In genomic region chr14:100396266-100396795, GRCh38 we compare ENCODE assay signal across 19 cellular contexts. TPM values are rescaled to one million over a fixed set of nuclear protein-coding genes. Genes with fewer than 3 reads are reported as not detected.
DNase-seq lines count a peak whose midpoint lies in the region; ATAC-seq and TF ChIP-seq lines count a peak whose summit lies in the region.
"Had no signal": no experiment of that assay in that cellular context is flagged by ENCODE, and none has a peak within 500 bp of the region (broad histone marks: within the 10 kb centered on the region; RNA-seq: fewer than 3 reads in every experiment).

No MANE protein-coding gene starts in this region.

- H4K20me1 ChIP-seq in DND-41 (ENCODE audit: insufficient read depth, low read length), result no peaks in the 10 kb centered on the region

- peak overlapping the region; percentile 78 for H2BK120ac ChIP-seq in neuronal stem cell (ENCODE audit: low read depth, low read length)

- H3K27ac ChIP-seq in DND-41 (ENCODE audit: low read length) (0 out of 2 replicates have a peak overlapping the region, but pooled peaks have one; percentile 30), RWPE1 (peak overlapping the region; percentile 19; the same call in 1 of the 2 replicates), endodermal cell (ENCODE audit: low read depth, low read length) (peak overlapping the region; percentile 40), neuronal stem cell (replicated peaks; ENCODE audit: low read length) (peak overlapping the region; percentile 67)
- H3K27ac ChIP-seq: GM23248, KMS-11, SJSA1 had no signal

- CTCF ChIA-PET in RWPE1 (lab: Yijun Ruan, JAX), result interaction anchor here (0.6 to 1.7 kb wide), 5 partner anchors 9 to 505 kb away, joined by 3 to 13 read pairs (median 5); no protein-coding TSS in a partner anchor

- H3K14ac ChIP-seq in neuronal stem cell (ENCODE audit: low read length), result no peak overlapping the region

- H3K79me1 ChIP-seq in neuronal stem cell (ENCODE audit: low read depth, low read length), result peaks cover 3% of the 10 kb centered on the region

- POLR2A ChIA-PET in RWPE1 (lab: Yijun Ruan, JAX; ENCODE audit: low non-redundant PET), result interaction anchor here (0.6 kb wide), 1 partner anchor 25 kb away, joined by 3 read pairs; no protein-coding TSS in a partner anchor

- H2BK12ac ChIP-seq in neuronal stem cell (ENCODE audit: low read length), result peak overlapping the region; percentile 47

- no peak for TF ChIP-seq CTCF in DND-41 (IDR thresholded peaks at IDR 0.05; ENCODE audit: borderline replicate concordance, extremely low read depth, low read length, poor library complexity, severe bottlenecking)
- TF ChIP-seq CTCF in RWPE1 (conservative IDR thresholded peaks at IDR 0.05; ENCODE audit: low read depth), result no peak
- no peak for TF ChIP-seq CTCF in endodermal cell (conservative IDR thresholded peaks at IDR 0.05)

- peak overlapping the region; percentile 82 for H3K18ac ChIP-seq in neuronal stem cell (ENCODE audit: low read length)

- H3K9me3 ChIP-seq in DND-41 (ENCODE audit: insufficient read depth, low read length, severe bottlenecking) (no peaks in the 10 kb centered on the region), endodermal cell (ENCODE audit: control insufficient read depth, low read length) (no peaks in the 10 kb centered on the region), neuronal stem cell (replicated peaks in 1 of 2; ENCODE audit: control insufficient read depth in 2 of 2, insufficient read depth in 1 of 2, low read depth in 1 of 2, low read length in 2 of 2) (no peaks in the 10 kb centered on the region)
- H3K9me3 ChIP-seq: SJSA1 had no signal

- no peaks in the 10 kb centered on the region for H3K9me3 Mint-ChIP-seq in endodermal cell

- H2AK5ac ChIP-seq in neuronal stem cell (ENCODE audit: low read depth, low read length), result peak overlapping the region; percentile 72

- peaks cover 86% of the 10 kb centered on the region for H3K27me3 Mint-ChIP-seq in endodermal cell (ENCODE audit: insufficient read depth)
- H3K27me3 Mint-ChIP-seq: B cell had no signal

- H3K4me3 ChIP-seq in DND-41 (ENCODE audit: low read depth in 1 of 2, low read length in 2 of 2) (no peak overlapping the region), endodermal cell (ENCODE audit: low read length) (no peak overlapping the region), neuronal stem cell (ENCODE audit: low read length in 2 of 2) (no peak overlapping the region)
- H3K4me3 ChIP-seq: GM23248, SJSA1 had no signal

- H3K27ac Mint-ChIP-seq in endodermal cell, result no peak overlapping the region
- H3K27ac Mint-ChIP-seq: B cell had no signal

- H2BK5ac ChIP-seq in neuronal stem cell (ENCODE audit: low read length), result peak overlapping the region; percentile 15

- H3K4me1 ChIP-seq in DND-41 (ENCODE audit: insufficient read depth, low read length), result peaks cover 20% of the 10 kb centered on the region
- peaks cover 22% of the 10 kb centered on the region for H3K4me1 ChIP-seq in endodermal cell (ENCODE audit: control insufficient read depth, insufficient read depth, low read length)
- H3K4me1 ChIP-seq in neuronal stem cell (ENCODE audit: control insufficient read depth in 2 of 2, insufficient read depth in 1 of 2, low read depth in 1 of 2, low read length in 2 of 2), result peaks cover 44 to 68% of the 10 kb centered on the region in 2 donors
- H3K4me1 ChIP-seq: SJSA1 had no signal

- peaks cover 41% of the 10 kb centered on the region for H3K79me2 ChIP-seq in DND-41 (ENCODE audit: insufficient read depth, low read length)

- H2AFZ ChIP-seq in DND-41 (ENCODE audit: low read depth, low read length), result no peak overlapping the region
- H2AFZ ChIP-seq in neuronal stem cell (ENCODE audit: low read length), result no peak overlapping the region
- H2AFZ ChIP-seq: GM23248 had no signal

- H3K9ac ChIP-seq in DND-41 (ENCODE audit: low read depth, low read length), result no peak overlapping the region
- no peak overlapping the region for H3K9ac ChIP-seq in endodermal cell (ENCODE audit: extremely low read depth, low read length, poor library complexity, severe bottlenecking)
- H3K9ac ChIP-seq in neuronal stem cell (ENCODE audit: low read depth, low read length, poor library complexity), result no peak overlapping the region
- H3K9ac ChIP-seq: GM23248, KMS-11 had no signal

- no peaks in the 10 kb centered on the region for H3K36me3 Mint-ChIP-seq in endodermal cell (ENCODE audit: low read depth)

- WGBS in endodermal cell (ENCODE audit: insufficient coverage in 1 of 2, insufficient read length in 1 of 2), 2 experiments, result 92 to 100% methylated on average over 1 to 6 of the region's 7 CpGs
- no CpG with 5 or more reads among the region's 7 CpGs for WGBS in neuronal stem cell (ENCODE audit: extremely low coverage in 2 of 2, insufficient read length in 2 of 2, insufficient replicate concordance in 1 of 2), 2 donors

- ATAC-seq in DND-41 (ENCODE audit: insufficient read depth, low read depth), result no peak
- ATAC-seq: HCT116, Panc1 had no signal

- H3K4me2 ChIP-seq in DND-41 (ENCODE audit: insufficient read depth, low read length) (no peak overlapping the region), neuronal stem cell (ENCODE audit: insufficient read depth, low read length, poor library complexity, severe bottlenecking) (no peak overlapping the region)
- H3K4me2 ChIP-seq: KMS-11 had no signal

- DNase-seq in DND-41, result no peak
- DNase-seq in RWPE1 (ENCODE audit: low spot score), result no peak
- DNase-seq in endodermal cell, result no peak
- no peak for DNase-seq in neuronal stem cell (ENCODE audit: low spot score)
- no peak for DNase-seq in amniotic stem cell (lab: John Stamatoyannopoulos, UW)
- DNase-seq in T-helper 2 cell, result no peak
- no peak for DNase-seq in activated T-cell treated with anti-CD3 and anti-CD28 coated beads for 4 hours
- DNase-seq: GM23248, NCI-H1092 treated with DMSO at 0.1 percent for 48 hours, NCI-H1436 treated with DMSO at 0.1 percent for 48 hours, NCI-H1930, NCI-H345, NCI-H524, NCI-H82 had no signal

- H3K4me1 Mint-ChIP-seq in endodermal cell, result peaks cover 19% of the 10 kb centered on the region
- H3K4me1 Mint-ChIP-seq: B cell had no signal

- H3K27me3 ChIP-seq in DND-41 (ENCODE audit: insufficient read depth, low read length, poor library complexity) (no peaks in the 10 kb centered on the region), endodermal cell (ENCODE audit: control insufficient read depth, insufficient read depth, low read length, poor library complexity, severe bottlenecking) (peaks cover 48% of the 10 kb centered on the region), neuronal stem cell (ENCODE audit: control insufficient read depth in 3 of 3, insufficient read depth in 3 of 3, low read depth in 1 of 3, low read length in 3 of 3) (no peaks in the 10 kb centered on the region)
- H3K27me3 ChIP-seq: SJSA1 had no signal

- no peak overlapping the region for H4K91ac ChIP-seq in neuronal stem cell (ENCODE audit: low read depth, low read length, poor library complexity)

- peak overlapping the region; percentile 76 for H3K4ac ChIP-seq in neuronal stem cell (ENCODE audit: low read length)

- peaks cover 3% of the 10 kb centered on the region; the same call in 1 of the 2 replicates for H3K36me3 ChIP-seq in DND-41 (ENCODE audit: insufficient read depth, low read length)
- H3K36me3 ChIP-seq in endodermal cell (ENCODE audit: control insufficient read depth, insufficient read depth, low read length), result no peaks in the 10 kb centered on the region
- H3K36me3 ChIP-seq in neuronal stem cell (replicated peaks in 1 of 2; ENCODE audit: control insufficient read depth in 2 of 2, insufficient read depth in 2 of 2, low read length in 2 of 2), result no peaks in the 10 kb centered on the region
- H3K36me3 ChIP-seq: SJSA1 had no signal

- H2BK15ac ChIP-seq in neuronal stem cell (ENCODE audit: low read length), result peak overlapping the region; percentile 40

- H4K8ac ChIP-seq in neuronal stem cell (ENCODE audit: low read depth, low read length), result peak overlapping the region; percentile 21

- H3K4me3 Mint-ChIP-seq in endodermal cell, result no peak overlapping the region
- H3K4me3 Mint-ChIP-seq: B cell had no signal

- no peak overlapping the region for H3K23ac ChIP-seq in neuronal stem cell (ENCODE audit: low read depth, low read length, poor library complexity)

RNA-seq across cellular contexts. Expression of gene WDR25, which starts 20.0 kb away (rescaled TPM):
- total RNA-seq in endodermal cell, result 1 to 10 TPM; 5.8 to 8.0 TPM
- polyA plus RNA-seq in endodermal cell (2013, experiment 1 of 2), result 6.9 TPM
- 7.5 TPM for polyA plus RNA-seq in endodermal cell (2013, experiment 2 of 2)
- polyA plus RNA-seq in neuronal stem cell (2013, experiment 1 of 2), result 8.7 TPM
- 9.9 TPM for polyA plus RNA-seq in neuronal stem cell (2013, experiment 2 of 2)
